ENCODE assay signal across 1 cellular context in genomic region chrX:48852857-48853256, GRCh38.
TF ChIP-seq lines count a peak whose summit lies in the region.

No MANE protein-coding gene starts in this region.

TF ChIP-seq in HEK293, 187 proteins besides CTCF, POLR2A, EP300 and RAD21 (continued from another document):
- no peak for TF ChIP-seq INSM2 (tag by site-specific recombination; IDR thresholded peaks at IDR 0.05)
TF ChIP-seq in HEK293: peak in this region for 1.
